In the genomic region with DNA sequence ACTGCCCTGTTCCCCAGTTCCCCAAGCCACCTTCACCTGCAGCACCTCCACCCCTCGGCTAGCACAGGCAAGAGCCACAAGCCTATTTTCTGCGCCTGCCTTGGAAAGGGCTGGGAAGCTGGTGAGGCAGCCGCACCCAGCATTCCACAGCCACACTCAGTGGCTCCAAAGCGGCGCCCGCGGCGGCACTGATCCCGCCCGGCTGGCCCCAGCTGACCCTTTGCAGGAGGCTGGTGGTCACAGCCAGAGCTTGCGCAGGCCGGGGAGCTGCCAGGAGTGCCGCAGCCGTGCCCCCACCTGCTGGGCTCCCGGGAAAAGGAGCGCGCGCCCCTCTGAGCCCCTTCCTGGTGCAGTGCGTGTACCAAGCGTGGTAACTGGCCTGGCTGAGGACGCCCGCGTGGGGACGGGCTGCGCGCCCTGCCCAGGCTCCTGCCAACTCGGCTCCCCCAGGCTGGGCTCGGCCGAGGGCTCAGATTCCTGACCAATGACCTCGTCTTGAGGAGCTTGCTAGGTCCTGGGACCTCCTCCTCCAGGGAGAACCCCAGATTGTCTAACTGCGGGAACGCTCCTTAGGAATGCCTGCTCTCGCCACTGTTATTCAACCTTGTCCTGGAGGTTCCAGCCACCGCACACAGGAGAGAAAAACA, we compare ENCODE assay signal across 1 cellular context.
TF ChIP-seq lines count a peak whose summit lies in the region.

No MANE protein-coding gene starts in this region.

TF ChIP-seq in WTC11, 78 proteins besides CTCF, POLR2A, EP300 and RAD21:
- TF ChIP-seq, protein P1, sequence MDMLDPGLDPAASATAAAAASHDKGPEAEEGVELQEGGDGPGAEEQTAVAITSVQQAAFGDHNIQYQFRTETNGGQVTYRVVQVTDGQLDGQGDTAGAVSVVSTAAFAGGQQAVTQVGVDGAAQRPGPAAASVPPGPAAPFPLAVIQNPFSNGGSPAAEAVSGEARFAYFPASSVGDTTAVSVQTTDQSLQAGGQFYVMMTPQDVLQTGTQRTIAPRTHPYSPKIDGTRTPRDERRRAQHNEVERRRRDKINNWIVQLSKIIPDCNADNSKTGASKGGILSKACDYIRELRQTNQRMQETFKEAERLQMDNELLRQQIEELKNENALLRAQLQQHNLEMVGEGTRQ (CRISPR knock-in tag; IDR thresholded peaks at IDR 0.05) = peak; percentile 46; the same call in 1 of the 2 replicates
- no peak for TF ChIP-seq FOXJ3 (CRISPR knock-in tag; IDR thresholded peaks at IDR 0.05; ENCODE audit: borderline replicate concordance)
- TF ChIP-seq RELA (CRISPR knock-in tag; IDR thresholded peaks at IDR 0.05; ENCODE audit: borderline replicate concordance) = 0 out of 2 replicates have a peak, but pooled peaks have one; percentile 68
- no peak for TF ChIP-seq PRRX2 (CRISPR knock-in tag; IDR thresholded peaks at IDR 0.05)
- TF ChIP-seq, protein P2, sequence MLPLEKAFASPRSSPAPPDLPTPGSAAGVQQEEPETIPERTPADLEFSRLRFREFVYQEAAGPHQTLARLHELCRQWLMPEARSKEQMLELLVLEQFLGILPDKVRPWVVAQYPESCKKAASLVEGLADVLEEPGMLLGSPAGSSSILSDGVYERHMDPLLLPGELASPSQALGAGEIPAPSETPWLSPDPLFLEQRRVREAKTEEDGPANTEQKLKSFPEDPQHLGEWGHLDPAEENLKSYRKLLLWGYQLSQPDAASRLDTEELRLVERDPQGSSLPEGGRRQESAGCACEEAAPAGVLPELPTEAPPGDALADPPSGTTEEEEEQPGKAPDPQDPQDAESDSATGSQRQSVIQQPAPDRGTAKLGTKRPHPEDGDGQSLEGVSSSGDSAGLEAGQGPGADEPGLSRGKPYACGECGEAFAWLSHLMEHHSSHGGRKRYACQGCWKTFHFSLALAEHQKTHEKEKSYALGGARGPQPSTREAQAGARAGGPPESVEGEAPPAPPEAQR (CRISPR knock-in tag; IDR thresholded peaks at IDR 0.05) = no peak
- TF ChIP-seq, protein P3, sequence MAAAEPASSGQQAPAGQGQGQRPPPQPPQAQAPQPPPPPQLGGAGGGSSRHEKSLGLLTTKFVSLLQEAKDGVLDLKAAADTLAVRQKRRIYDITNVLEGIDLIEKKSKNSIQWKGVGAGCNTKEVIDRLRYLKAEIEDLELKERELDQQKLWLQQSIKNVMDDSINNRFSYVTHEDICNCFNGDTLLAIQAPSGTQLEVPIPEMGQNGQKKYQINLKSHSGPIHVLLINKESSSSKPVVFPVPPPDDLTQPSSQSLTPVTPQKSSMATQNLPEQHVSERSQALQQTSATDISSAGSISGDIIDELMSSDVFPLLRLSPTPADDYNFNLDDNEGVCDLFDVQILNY (CRISPR knock-in tag; IDR thresholded peaks at IDR 0.05) = 0 out of 2 replicates have a peak, but pooled peaks have one; percentile 33
- TF ChIP-seq MYBL2 (CRISPR knock-in tag; IDR thresholded peaks at IDR 0.05) = 0 out of 2 replicates have a peak, but pooled peaks have one; percentile 19
- peak; percentile 38; the same call in 1 of the 2 replicates for TF ChIP-seq ZNF423 (CRISPR knock-in tag; IDR thresholded peaks at IDR 0.05)
- TF ChIP-seq ZNF121 (CRISPR knock-in tag; IDR thresholded peaks at IDR 0.05) = no peak
- TF ChIP-seq, protein P4, sequence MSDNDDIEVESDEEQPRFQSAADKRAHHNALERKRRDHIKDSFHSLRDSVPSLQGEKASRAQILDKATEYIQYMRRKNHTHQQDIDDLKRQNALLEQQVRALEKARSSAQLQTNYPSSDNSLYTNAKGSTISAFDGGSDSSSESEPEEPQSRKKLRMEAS (CRISPR knock-in tag; IDR thresholded peaks at IDR 0.05) = no peak
- peak; percentile 54; the same call in 1 of the 2 replicates for TF ChIP-seq SP1 (CRISPR knock-in tag; conservative IDR thresholded peaks at IDR 0.05)
- TF ChIP-seq SMAD3 (CRISPR knock-in tag; IDR thresholded peaks at IDR 0.05; ENCODE audit: borderline replicate concordance) = no peak
